Comparison of ENCODE assay signal across 8 cellular contexts in genomic region chr5:169079697-169080096, GRCh38.
"Had no signal": no experiment of that assay in that cellular context is flagged by ENCODE, and none has a peak within 500 bp of the region (broad histone marks: within the 10 kb centered on the region; RNA-seq: fewer than 3 reads in every experiment).

No MANE protein-coding gene starts in this region.

- H3K27ac Mint-ChIP-seq: GM23338, HFFc6, IgD-negative memory B cell had no signal

- FAIRE-seq: HTR-8/SVneo had no signal

- H3K36me3 ChIP-seq: HAP-1 had no signal

- H3K4me3 ChIP-seq: GM23338, HAP-1 had no signal

- H2AFZ ChIP-seq: GM23338 had no signal

- DNase-seq: H7, HFFc6, KG1 had no signal

- H3K4me3 Mint-ChIP-seq: GM23338, HFFc6, IgD-negative memory B cell had no signal

- H3K9me3 Mint-ChIP-seq: GM23338, IgD-negative memory B cell had no signal

- ATAC-seq: HCT116 had no signal

- H3K4me2 ChIP-seq: GM23338 had no signal

- H3K9me3 ChIP-seq: HAP-1 had no signal
